ENCODE assay signal across 18 cellular contexts in genomic region chr14:90671382-90671781, GRCh38.
A peak's percentile ranks its signal among the peaks of the same experiment; 100 is the strongest.
DNase-seq lines count a peak whose midpoint lies in the region; ATAC-seq and TF ChIP-seq lines count a peak whose summit lies in the region.
"Had no signal": no experiment of that assay in that cellular context is flagged by ENCODE, and none has a peak within 500 bp of the region (broad histone marks: within the 10 kb centered on the region; RNA-seq: fewer than 3 reads in every experiment).

No MANE protein-coding gene starts in this region.

- DNase-seq in left ventricle myocardium inferior = no peak
- no peak for DNase-seq in heart left ventricle
- DNase-seq in ascending aorta (ENCODE audit: low spot score in 2 of 2) = no peak
- no peak for DNase-seq in naive B cell
- DNase-seq in stimulated activated CD4-positive, alpha-beta T cell treated with anti-CD3 and anti-CD28 coated beads, Interleukin-2, amount 100 ng/mL, for 48 hours = no peak
- no peak for DNase-seq in activated gamma-delta T cell treated with Interleukin-2 at 50 U/mL for 16 hours
- DNase-seq in NK-92 (lab: John Stamatoyannopoulos, UW; ENCODE audit: unreplicated experiment) = no peak
- no peak for DNase-seq in MM.1S
- DNase-seq: ACHN; activated CD4-positive, alpha-beta T cell treated with anti-CD3 and anti-CD28 coated beads, Interleukin-2, amount 10 ng/mL, durations not matched to agents 24 days and 14 days; activated T-cell treated with anti-CD3 and anti-CD28 coated beads, Interleukin-2, amount 50 U/mL, for 4 hours; GF-D8; glutamatergic neuron; NCI-H1436; SJCRH30; testis had no signal

- H3K27me3 ChIP-seq in left ventricle myocardium inferior (ENCODE audit: low read depth) = no peaks in the 10 kb centered on the region
- H3K27me3 ChIP-seq in heart left ventricle = no peaks in the 10 kb centered on the region
- H3K27me3 ChIP-seq in ascending aorta = no peaks in the 10 kb centered on the region
- H3K27me3 ChIP-seq in MM.1S (replicated peaks; ENCODE audit: insufficient read depth, low read length) = no peaks in the 10 kb centered on the region
- H3K27me3 ChIP-seq: SJCRH30, testis had no signal

- no peaks in the 10 kb centered on the region for H3F3A ChIP-seq in MM.1S (ENCODE audit: insufficient read depth, low read length)

- no peak overlapping the region for H2AFZ ChIP-seq in MM.1S (ENCODE audit: low read length)

- no peak overlapping the region for H3K4me2 ChIP-seq in MM.1S (ENCODE audit: low read depth, low read length)

- H3K79me2 ChIP-seq in MM.1S (ENCODE audit: low read length) = no peaks in the 10 kb centered on the region

- H3K36me3 Mint-ChIP-seq in naive B cell = no peaks in the 10 kb centered on the region

- no peaks in the 10 kb centered on the region for H4K20me1 ChIP-seq in MM.1S (ENCODE audit: insufficient read depth, low read length)

- H3K27ac Mint-ChIP-seq in naive B cell = peak overlapping the region in 5 of 6 donors; percentile 6 to 85 (median 70)
- H3K27ac Mint-ChIP-seq: activated CD4-positive, alpha-beta T cell treated with anti-CD3 and anti-CD28 coated beads, Interleukin-2, amount 10 ng/mL, durations not matched to agents 24 days and 14 days; mesothelial cell of epicardium had no signal

- TF ChIP-seq POLR2A in heart left ventricle (IDR thresholded peaks at IDR 0.05) = no peak

- TF ChIP-seq CTCF in left ventricle myocardium inferior (IDR thresholded peaks at IDR 0.05; ENCODE audit: borderline replicate concordance) (no peak), heart left ventricle (IDR thresholded peaks at IDR 0.05) (no peak), ascending aorta (IDR thresholded peaks at IDR 0.05) (no peak), MM.1S (IDR thresholded peaks at IDR 0.05; ENCODE audit: low read length) (no peak)

- H3K4me1 ChIP-seq in left ventricle myocardium inferior = peaks cover 42% of the 10 kb centered on the region
- peaks cover 0 to 42% (median 28%) of the 10 kb centered on the region in 12 donors for H3K4me1 ChIP-seq in heart left ventricle
- H3K4me1 ChIP-seq in ascending aorta = peaks cover 8 to 20% of the 10 kb centered on the region in 2 donors
- no peaks in the 10 kb centered on the region for H3K4me1 ChIP-seq in MM.1S (ENCODE audit: low read length)
- H3K4me1 ChIP-seq: testis had no signal

- no peak overlapping the region for H3K9ac ChIP-seq in MM.1S (ENCODE audit: low read length)

- H3K9me2 ChIP-seq in MM.1S (replicated peaks; ENCODE audit: insufficient read depth, low read length) = no peaks in the 10 kb centered on the region

- H3K4me3 Mint-ChIP-seq in naive B cell = peak overlapping the region in 3 of 8 donors; percentile 10 to 65 (median 14)
- H3K4me3 Mint-ChIP-seq: activated CD4-positive, alpha-beta T cell treated with anti-CD3 and anti-CD28 coated beads, Interleukin-2, amount 10 ng/mL, durations not matched to agents 24 days and 14 days; activated T-cell treated with anti-CD3 and anti-CD28 coated beads, Interleukin-2, amount 50 U/mL, for 4 hours; mesothelial cell of epicardium had no signal

- H3K27ac ChIP-seq in left ventricle myocardium inferior (replicated peaks) (peak overlapping the region; percentile 27), heart left ventricle (peak overlapping the region in 2 of 12 donors; percentile 6 to 17), ascending aorta (peak overlapping the region; percentile 18 to 36), MM.1S (ENCODE audit: low read length) (no peak overlapping the region)
- H3K27ac ChIP-seq: epithelial cell of prostate, SJCRH30, testis had no signal

- ATAC-seq in heart left ventricle (no peak), naive B cell (ENCODE audit: low read depth in 2 of 2) (peak; percentile 30 to 56)
- ATAC-seq: activated T-cell treated with anti-CD3 and anti-CD28 coated beads, Interleukin-2, amount 50 U/mL, for 4 hours had no signal

- H3K36me3 ChIP-seq in left ventricle myocardium inferior (peaks cover 19% of the 10 kb centered on the region), heart left ventricle (peaks cover 0 to 34% (median 4%) of the 10 kb centered on the region in 9 donors), ascending aorta (no peaks in the 10 kb centered on the region), MM.1S (replicated peaks; ENCODE audit: insufficient read depth, low read length) (no peaks in the 10 kb centered on the region)

- 66 to 76% (median 72%) methylated on average over 3 of the region's 3 CpGs for WGBS in heart left ventricle, 4 donors

- intact Hi-C loops in left ventricle myocardium inferior (cut with micrococcal nuclease) = no loop called here
- intact Hi-C loops in heart left ventricle (cut with DNase I) = loop anchor here in 1 of 10 donors (10.0 kb wide), 1 partner anchor 117 kb away; no protein-coding TSS in a partner anchor
- intact Hi-C loops in ascending aorta (cut with DNase I) = no loop called here

- H3K27me3 Mint-ChIP-seq in naive B cell = no peaks in the 10 kb centered on the region

- H3K9me3 ChIP-seq in left ventricle myocardium inferior (replicated peaks) (peaks cover 10% of the 10 kb centered on the region), heart left ventricle (peaks cover 0 to 15% (median 0%) of the 10 kb centered on the region in 12 donors), ascending aorta (no peaks in the 10 kb centered on the region), MM.1S (replicated peaks; ENCODE audit: insufficient read depth, low read length) (no peaks in the 10 kb centered on the region)
- H3K9me3 ChIP-seq: testis had no signal

- H3K4me3 ChIP-seq in left ventricle myocardium inferior = no peak overlapping the region
- no peak overlapping the region for H3K4me3 ChIP-seq in heart left ventricle
- H3K4me3 ChIP-seq in ascending aorta = no peak overlapping the region
- no peak overlapping the region for H3K4me3 ChIP-seq in MM.1S (ENCODE audit: low read length)
- H3K4me3 ChIP-seq: SJCRH30, testis had no signal

- peaks cover 9 to 21% (median 20%) of the 10 kb centered on the region in 3 donors for H3K4me1 Mint-ChIP-seq in naive B cell

- H3K9me3 Mint-ChIP-seq in naive B cell = peaks cover 0 to 13% (median 8%) of the 10 kb centered on the region in 7 donors
- H3K9me3 Mint-ChIP-seq: activated CD4-positive, alpha-beta T cell treated with anti-CD3 and anti-CD28 coated beads, Interleukin-2, amount 10 ng/mL, durations not matched to agents 24 days and 14 days had no signal

Comparison
In these comparisons a context has a peak if more than half of its experiments do, and no peak if none do; other contexts are left out.
1. ATAC-seq: peak in naive B cell (2 of 2); none in heart left ventricle (0 of 4).